9 cellular contexts compared by ENCODE assay signal in genomic region chr2:26769501-26769850, GRCh38. TPM values are rescaled to one million over a fixed set of nuclear protein-coding genes. Genes with fewer than 3 reads are reported as not detected.
DNase-seq lines count a peak whose midpoint lies in the region; ATAC-seq and TF ChIP-seq lines count a peak whose summit lies in the region.
"Had no signal": no experiment of that assay in that cellular context is flagged by ENCODE, and none has a peak within 500 bp of the region (broad histone marks: within the 10 kb centered on the region; RNA-seq: fewer than 3 reads in every experiment).

No MANE protein-coding gene starts in this region.

- ATAC-seq in CD8-positive, alpha-beta T cell: no peak
- no peak for ATAC-seq in right cardiac atrium
- no peak for ATAC-seq in gastrocnemius medialis

- no peak for TF ChIP-seq POLR2A in gastrocnemius medialis (IDR thresholded peaks at IDR 0.05)

- POLR2A ChIA-PET in CD8-positive, alpha-beta T cell (lab: Charles Lee): no interaction called here
- POLR2A ChIA-PET in activated CD4-positive, alpha-beta memory T cell treated with anti-CD3 and anti-CD28 coated beads for 36 hours (lab: Charles Lee): no interaction called here

- peaks cover 4% of the 10 kb centered on the region for H3K36me3 ChIP-seq in CD8-positive, alpha-beta T cell (ENCODE audit: insufficient read depth, low read length)
- H3K36me3 ChIP-seq in gastrocnemius medialis (no peaks in the 10 kb centered on the region), SJCRH30 (peaks cover 3% of the 10 kb centered on the region)

- H3K27ac ChIP-seq in CD8-positive, alpha-beta T cell (ENCODE audit: low read depth, low read length): no peak overlapping the region
- H3K27ac ChIP-seq in right cardiac atrium (ENCODE audit: low read length) (peak overlapping the region; percentile 85), gastrocnemius medialis (peak overlapping the region; percentile 93 to 99 (median 96)), SJCRH30 (no peak overlapping the region)

- intact Hi-C loops in CD8-positive, alpha-beta T cell (cut with DNase I, micrococcal nuclease): no loop called here
- intact Hi-C loops in activated CD4-positive, alpha-beta memory T cell treated with anti-CD3 and anti-CD28 coated beads for 36 hours (cut with micrococcal nuclease): no loop called here
- intact Hi-C loops in right cardiac atrium (cut with DNase I): no loop called here
- intact Hi-C loops in gastrocnemius medialis (cut with DNase I; ENCODE audit: low total_unique reads): loop anchor here (10.0 kb wide), 1 partner anchor 425 kb away; the partner anchor contains the start of genes ADGRF3 and SELENOI

- CTCF ChIA-PET in CD8-positive, alpha-beta T cell (lab: Charles Lee): interaction anchor here (1.3 kb wide), 1 partner anchor 23 kb away, joined by 3 read pairs; no protein-coding TSS in a partner anchor
- CTCF ChIA-PET in activated CD4-positive, alpha-beta memory T cell treated with anti-CD3 and anti-CD28 coated beads for 36 hours (lab: Charles Lee): interaction anchor here (0.8 to 1.1 kb wide), 2 partner anchors 8 to 51 kb away, joined by 3 read pairs; no protein-coding TSS in a partner anchor

- H3K36me3 Mint-ChIP-seq in CD8-positive, alpha-beta T cell: peaks cover 17% of the 10 kb centered on the region
- no peaks in the 10 kb centered on the region for H3K36me3 Mint-ChIP-seq in activated CD4-positive, alpha-beta memory T cell treated with anti-CD3 and anti-CD28 coated beads for 36 hours

- no peak overlapping the region for H3K4me3 ChIP-seq in CD8-positive, alpha-beta T cell (ENCODE audit: low read depth, low read length)
- no peak overlapping the region for H3K4me3 ChIP-seq in right cardiac atrium (ENCODE audit: low read length)
- H3K4me3 ChIP-seq in gastrocnemius medialis: no peak overlapping the region
- H3K4me3 ChIP-seq in SJCRH30: no peak overlapping the region

- DNase-seq in CD8-positive, alpha-beta T cell: no peak
- no peak for DNase-seq in activated CD4-positive, alpha-beta memory T cell treated with anti-CD3 and anti-CD28 coated beads for 36 hours
- peak in 1 of 3 donors; percentile 66 for DNase-seq in right cardiac atrium
- DNase-seq in gastrocnemius medialis: no peak
- no peak for DNase-seq in GM19238 (ENCODE audit: insufficient read length, low spot score)
- DNase-seq in SJCRH30: no peak
- no peak for DNase-seq in DMS114 treated with DMSO at 0.1 percent for 48 hours (lab: John Stamatoyannopoulos, UW; ENCODE audit: unreplicated experiment)
- no peak for DNase-seq in SK-N-DZ (ENCODE audit: low spot score)
- DNase-seq: NCI-H1436 treated with DMSO at 0.1 percent for 48 hours had no signal

- no peak for TF ChIP-seq CTCF in CD8-positive, alpha-beta T cell (IDR thresholded peaks at IDR 0.05)
- TF ChIP-seq CTCF in gastrocnemius medialis (IDR thresholded peaks at IDR 0.05 in 4 of 5, conservative IDR thresholded peaks at IDR 0.05 in 1 of 5): no peak

- peak overlapping the region; percentile 71 for H3K27ac Mint-ChIP-seq in CD8-positive, alpha-beta T cell
- H3K27ac Mint-ChIP-seq in activated CD4-positive, alpha-beta memory T cell treated with anti-CD3 and anti-CD28 coated beads for 36 hours: peak overlapping the region; percentile 62

- H3K4me3 Mint-ChIP-seq in CD8-positive, alpha-beta T cell: no peak overlapping the region
- H3K4me3 Mint-ChIP-seq in activated CD4-positive, alpha-beta memory T cell treated with anti-CD3 and anti-CD28 coated beads for 36 hours: no peak overlapping the region

- H3K4me1 Mint-ChIP-seq in CD8-positive, alpha-beta T cell (ENCODE audit: low read depth): peaks cover 73% of the 10 kb centered on the region
- H3K4me1 Mint-ChIP-seq in activated CD4-positive, alpha-beta memory T cell treated with anti-CD3 and anti-CD28 coated beads for 36 hours (ENCODE audit: low read depth): peaks cover 57% of the 10 kb centered on the region

- H3K27me3 Mint-ChIP-seq in CD8-positive, alpha-beta T cell (ENCODE audit: low read depth): no peaks in the 10 kb centered on the region
- no peaks in the 10 kb centered on the region for H3K27me3 Mint-ChIP-seq in activated CD4-positive, alpha-beta memory T cell treated with anti-CD3 and anti-CD28 coated beads for 36 hours

- H3K27me3 ChIP-seq in CD8-positive, alpha-beta T cell (ENCODE audit: insufficient read depth, low read length): no peaks in the 10 kb centered on the region
- H3K27me3 ChIP-seq in right cardiac atrium (ENCODE audit: control insufficient read depth, insufficient read depth): no peaks in the 10 kb centered on the region
- no peaks in the 10 kb centered on the region for H3K27me3 ChIP-seq in gastrocnemius medialis
- H3K27me3 ChIP-seq in SJCRH30: no peaks in the 10 kb centered on the region

- no peaks in the 10 kb centered on the region for H3K9me3 ChIP-seq in CD8-positive, alpha-beta T cell (ENCODE audit: low read length)
- no peaks in the 10 kb centered on the region for H3K9me3 ChIP-seq in right cardiac atrium (ENCODE audit: control insufficient read depth, low read length)
- no peaks in the 10 kb centered on the region for H3K9me3 ChIP-seq in gastrocnemius medialis
- no peaks in the 10 kb centered on the region for H3K9me3 ChIP-seq in SJCRH30 (replicated peaks)

- peaks cover 54% of the 10 kb centered on the region for H3K4me1 ChIP-seq in CD8-positive, alpha-beta T cell (ENCODE audit: insufficient read depth, low read length)
- H3K4me1 ChIP-seq in right cardiac atrium (ENCODE audit: control insufficient read depth, insufficient read depth, low read length) (peaks cover 41% of the 10 kb centered on the region), gastrocnemius medialis (peaks cover 57 to 80% of the 10 kb centered on the region in 2 donors), SJCRH30 (peaks cover 28% of the 10 kb centered on the region)

- 20% methylated on average over 4 of the region's 4 CpGs for WGBS in right cardiac atrium

- in situ Hi-C loops in gastrocnemius medialis (cut with MboI; ENCODE audit: low sequenced_read_pairs in 4 of 4): no loop called here

- no peaks in the 10 kb centered on the region for H3K9me3 Mint-ChIP-seq in CD8-positive, alpha-beta T cell
- no peaks in the 10 kb centered on the region for H3K9me3 Mint-ChIP-seq in activated CD4-positive, alpha-beta memory T cell treated with anti-CD3 and anti-CD28 coated beads for 36 hours

RNA-seq across cellular contexts. Expression of gene SLC35F6, which starts 5.4 kb away (rescaled TPM):
- 10 to 100 TPM; 30.4 to 30.7 TPM for total RNA-seq in CD8-positive, alpha-beta T cell
- total RNA-seq in activated CD4-positive, alpha-beta memory T cell treated with anti-CD3 and anti-CD28 coated beads for 36 hours: 1 to 10 TPM; 6.6 to 6.8 TPM
- 10 to 100 TPM; 22.0 to 34.3 (median 26.5) TPM for total RNA-seq in right cardiac atrium
- polyA plus RNA-seq in right cardiac atrium: 18.8 TPM
- total RNA-seq in gastrocnemius medialis: 10 to 100 TPM; 37.8 to 54.5 (median 45.9) TPM
- 37.8 and 40.6 TPM in 2 replicates for total RNA-seq in SJCRH30 (2014; rRNA removed; shearing (Covaris generic))
- polyA plus RNA-seq in SK-N-DZ (2014; cell fraction: cytosol; rRNA removed): 9.6 and 14.2 TPM in 2 replicates
- 5.0 and 5.2 TPM in 2 replicates for polyA plus RNA-seq in SK-N-DZ (2014; cell fraction: nucleus; rRNA removed)

RNA-seq across cellular contexts. Expression of gene CENPA, which starts 16.4 kb away (rescaled TPM):
- under 1 TPM; 0.39 to 0.62 TPM for total RNA-seq in CD8-positive, alpha-beta T cell
- total RNA-seq in activated CD4-positive, alpha-beta memory T cell treated with anti-CD3 and anti-CD28 coated beads for 36 hours: 10 to 100 TPM; 36.7 to 37.8 TPM
- total RNA-seq in right cardiac atrium (under 1 TPM in 2 of 4 donors, not detected in 2; 0.71 to 0.91 TPM), gastrocnemius medialis (under 1 TPM in 1 of 4 donors, not detected in 3; 0.22 TPM)
- 0.18 TPM for polyA plus RNA-seq in right cardiac atrium
- 50.2 and 52.9 TPM in 2 replicates for total RNA-seq in SJCRH30 (2014; rRNA removed; shearing (Covaris generic))
- 21.6 and 41.6 TPM in 2 replicates for polyA plus RNA-seq in SK-N-DZ (2014; cell fraction: cytosol; rRNA removed)
- 12.3 and 21.0 TPM in 2 replicates for polyA plus RNA-seq in SK-N-DZ (2014; cell fraction: nucleus; rRNA removed)

Comparison
In these comparisons a context has a peak if more than half of its experiments do, and no peak if none do; other contexts are left out.
1. H3K27ac ChIP-seq: peak in right cardiac atrium (single experiment) and gastrocnemius medialis (4 of 4); none in CD8-positive, alpha-beta T cell (single experiment) and SJCRH30 (single experiment).
2. RNA of gene CENPA, which starts 16.4 kb away (total RNA-seq): 50.2 to 52.9 TPM in SJCRH30 and 36.7 to 37.8 TPM in activated CD4-positive, alpha-beta memory T cell treated with anti-CD3 and anti-CD28 coated beads for 36 hours; 0.71 to 0.91 TPM in right cardiac atrium, 0.39 to 0.62 TPM in CD8-positive, alpha-beta T cell and 0.22 TPM in gastrocnemius medialis; every median in the first group is over 10 times any median in the second.